30 cellular contexts compared by ENCODE assay signal in the genomic region with DNA sequence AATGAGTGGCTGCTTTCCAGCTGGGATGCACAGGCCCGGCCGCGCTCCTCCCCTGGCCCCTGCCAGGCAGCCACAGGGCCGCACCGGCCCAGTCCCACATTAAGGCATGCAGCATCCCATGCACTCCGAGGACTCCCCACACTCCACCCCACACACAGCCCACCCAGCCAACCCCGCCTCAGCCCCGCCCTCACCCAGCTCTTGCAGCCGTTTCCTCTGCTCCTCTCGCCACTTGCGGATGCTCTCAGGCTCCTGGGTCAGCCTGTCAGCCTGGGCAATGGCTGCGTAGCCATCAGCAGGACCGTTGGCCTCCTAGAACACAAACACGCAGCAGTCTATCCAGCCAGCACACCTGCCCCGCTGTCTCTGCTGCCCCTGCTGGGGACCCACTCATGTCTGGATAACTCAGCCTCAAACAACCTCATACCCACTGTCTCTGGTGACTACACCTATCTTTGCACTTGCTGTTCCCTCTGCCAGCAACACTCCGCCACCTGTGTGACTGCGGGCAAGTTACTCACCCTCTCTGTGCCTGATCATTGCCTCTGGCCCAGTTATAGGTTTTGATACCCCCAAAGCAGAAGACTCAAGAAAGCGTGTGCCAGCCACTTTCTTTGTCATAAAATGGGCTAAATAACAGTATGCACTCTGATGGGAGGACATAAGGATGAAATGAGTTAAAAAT. TPM values are rescaled to one million over a fixed set of nuclear protein-coding genes. Genes with fewer than 3 reads are reported as not detected.
"Had no signal": no experiment of that assay in that cellular context is flagged by ENCODE, and none has a peak within 500 bp of the region (broad histone marks: within the 10 kb centered on the region; RNA-seq: fewer than 3 reads in every experiment).

No MANE protein-coding gene starts in this region.

- H3K4me3 ChIP-seq: ascending aorta, cardiac muscle cell, coronary artery, dorsolateral prefrontal cortex, gastrocnemius medialis, hepatocyte, left lung, lung, mucosa of descending colon, ovary, psoas muscle, right atrium auricular region, thoracic aorta, uterus had no signal

- H3K27me3 ChIP-seq: ascending aorta, cardiac muscle cell, dorsolateral prefrontal cortex, gastrocnemius medialis, hepatocyte, left lung, ovary, right atrium auricular region, uterus had no signal

- H3K4me3 Mint-ChIP-seq: activated CD4-positive, alpha-beta T cell treated with anti-CD3 and anti-CD28 coated beads, Interleukin-2, amount 10 ng/mL, durations not matched to agents 7 days and 5 days; activated CD8-positive, alpha-beta T cell treated with anti-CD3 and anti-CD28 coated beads for 36 hours; activated naive CD8-positive, alpha-beta T cell; natural killer cell treated with Interleukin-12 subunit alpha and Interleukin-12 subunit beta and Interleukin-15 and Interleukin-18, amount 100 ng/mL, for 72 hours; stimulated activated naive CD8-positive, alpha-beta T cell treated with anti-CD3 and anti-CD28 coated beads, Interleukin-15, Interleukin-2, amounts not matched to agents 100 ng/mL and 50 ng/mL, for 24 hours; WTC11 had no signal

- H3K4me2 ChIP-seq: hepatocyte had no signal

- H3K4me1 Mint-ChIP-seq: activated CD4-positive, alpha-beta T cell treated with anti-CD3 and anti-CD28 coated beads, Interleukin-2, amount 10 ng/mL, durations not matched to agents 7 days and 5 days; brain; WTC11 had no signal

- DNase-seq: activated CD4-positive, alpha-beta T cell treated with anti-CD3 and anti-CD28 coated beads for 1 hour; activated CD4-positive, alpha-beta T cell treated with anti-CD3 and anti-CD28 coated beads, Interleukin-2, amount 10 ng/mL, durations not matched to agents 7 days and 5 days; activated CD8-positive, alpha-beta T cell treated with anti-CD3 and anti-CD28 coated beads for 36 hours; activated T-cell treated with anti-CD3 and anti-CD28 coated beads, Interleukin-2, amount 50 U/mL, for 48 hours; dorsolateral prefrontal cortex; effector memory CD4-positive, alpha-beta T cell; erythroblast; left lung; mucosa of descending colon; psoas muscle; stimulated activated CD4-positive, alpha-beta T cell treated with anti-CD3 and anti-CD28 coated beads, Interleukin-12 subunit alpha, Interleukin-12 subunit beta, amount 100 ng/mL, for 4 hours; stimulated activated CD4-positive, alpha-beta T cell treated with anti-CD3 and anti-CD28 coated beads, Interleukin-4, amount 100 ng/mL, for 1 hour; T-helper 2 cell; trophoblast cell; uterus had no signal

- H3K36me3 Mint-ChIP-seq: natural killer cell treated with Interleukin-12 subunit alpha and Interleukin-12 subunit beta and Interleukin-15 and Interleukin-18, amount 100 ng/mL, for 72 hours; WTC11 had no signal

- H3K4me1 ChIP-seq: ascending aorta, left lung, psoas muscle, uterus had no signal

- H2AFZ ChIP-seq: hepatocyte had no signal

- H3K27ac Mint-ChIP-seq: activated CD4-positive, alpha-beta T cell treated with anti-CD3 and anti-CD28 coated beads, Interleukin-2, amount 10 ng/mL, durations not matched to agents 7 days and 5 days; activated T-helper 2 cell treated with anti-CD3 and anti-CD28 coated beads, Interferon-gamma antibody, Interleukin-2, Interleukin-4, amounts not matched to agents 10 μg/mL and 5 μg/mL and 100 μg/mL, durations not matched to agents 14 hours and 24 hours and 36 hours; natural killer cell treated with Interleukin-12 subunit alpha and Interleukin-12 subunit beta and Interleukin-15 and Interleukin-18, amount 100 ng/mL, for 72 hours; stimulated activated naive CD8-positive, alpha-beta T cell treated with anti-CD3 and anti-CD28 coated beads, Interleukin-15, Interleukin-2, amounts not matched to agents 100 ng/mL and 50 ng/mL, for 24 hours; WTC11 had no signal

- ATAC-seq: activated CD8-positive, alpha-beta T cell treated with anti-CD3 and anti-CD28 coated beads for 36 hours; gastrocnemius medialis; left lung; mucosa of descending colon; natural killer cell treated with Interleukin-12 subunit alpha and Interleukin-12 subunit beta and Interleukin-15 and Interleukin-18, amount 100 ng/mL, for 72 hours; psoas muscle; WTC11 had no signal

- H3K27ac ChIP-seq: ascending aorta, coronary artery, left lung, psoas muscle, thoracic aorta, uterus had no signal

- H3K27me3 Mint-ChIP-seq: activated CD4-positive, alpha-beta T cell treated with anti-CD3 and anti-CD28 coated beads, Interleukin-2, amount 10 ng/mL, durations not matched to agents 7 days and 5 days; activated CD8-positive, alpha-beta T cell treated with anti-CD3 and anti-CD28 coated beads for 36 hours; activated naive CD8-positive, alpha-beta T cell; brain; natural killer cell treated with Interleukin-12 subunit alpha and Interleukin-12 subunit beta and Interleukin-15 and Interleukin-18, amount 100 ng/mL, for 72 hours; stimulated activated naive CD8-positive, alpha-beta T cell treated with anti-CD3 and anti-CD28 coated beads, Interleukin-15, Interleukin-2, amounts not matched to agents 100 ng/mL and 50 ng/mL, for 24 hours had no signal

- H3K9me3 ChIP-seq: ascending aorta, gastrocnemius medialis, left lung, mucosa of descending colon, ovary, psoas muscle, right atrium auricular region, thoracic aorta, uterus had no signal

- H3K36me3 ChIP-seq: cardiac muscle cell, ovary, uterus had no signal

- H3K9me3 Mint-ChIP-seq: activated CD4-positive, alpha-beta T cell treated with anti-CD3 and anti-CD28 coated beads, Interleukin-2, amount 10 ng/mL, durations not matched to agents 7 days and 5 days; activated CD8-positive, alpha-beta T cell treated with anti-CD3 and anti-CD28 coated beads for 36 hours; activated T-helper 2 cell treated with anti-CD3 and anti-CD28 coated beads, Interferon-gamma antibody, Interleukin-2, Interleukin-4, amounts not matched to agents 10 μg/mL and 5 μg/mL and 100 μg/mL, durations not matched to agents 14 hours and 24 hours and 36 hours; brain; natural killer cell treated with Interleukin-12 subunit alpha and Interleukin-12 subunit beta and Interleukin-15 and Interleukin-18, amount 100 ng/mL, for 72 hours; stimulated activated naive CD8-positive, alpha-beta T cell treated with anti-CD3 and anti-CD28 coated beads, Interleukin-15, Interleukin-2, amounts not matched to agents 100 ng/mL and 50 ng/mL, for 24 hours; WTC11 had no signal

RNA-seq across cellular contexts. Expression of a gene that starts 9.5 kb away (rescaled TPM):
- total RNA-seq: ascending aorta had no signal
